8 cellular contexts compared by ENCODE assay signal in the genomic region with DNA sequence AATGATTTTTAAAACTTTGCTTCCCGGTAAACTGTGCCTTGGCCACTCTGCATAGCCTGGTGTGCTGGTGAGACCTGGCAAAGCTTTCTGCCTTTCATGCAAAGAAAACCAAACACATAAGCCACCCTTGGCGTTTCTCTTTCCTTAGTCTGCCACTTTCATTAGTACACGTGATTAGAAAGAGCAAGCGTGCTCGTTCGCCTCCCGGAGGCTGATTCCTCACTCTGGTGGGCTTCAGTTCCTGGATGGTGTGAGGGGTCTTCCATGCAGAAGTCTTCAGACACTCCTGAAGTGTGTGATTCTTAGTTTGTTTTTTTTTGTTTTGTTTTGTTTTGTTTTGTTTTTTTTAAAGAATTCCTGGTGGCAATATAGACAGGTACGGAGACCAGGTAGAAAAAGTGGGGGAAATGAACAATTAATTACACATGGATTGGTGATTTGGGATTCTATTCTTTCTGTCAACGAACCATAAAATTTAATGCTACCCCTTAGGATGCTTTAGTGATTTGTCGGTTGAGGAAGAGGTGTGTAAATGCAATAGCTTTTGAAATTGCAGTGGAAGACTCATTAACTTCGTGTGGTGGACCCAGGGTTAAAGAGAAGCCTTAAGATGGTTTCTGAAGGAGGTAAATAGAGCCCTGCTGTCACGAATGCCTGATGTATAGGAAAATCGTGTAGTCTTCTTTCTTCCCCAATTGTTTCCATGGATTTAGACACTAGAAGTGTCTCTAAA. TPM values are rescaled to one million over a fixed set of nuclear protein-coding genes. Genes with fewer than 3 reads are reported as not detected.
DNase-seq lines count a peak whose midpoint lies in the region; ATAC-seq and TF ChIP-seq lines count a peak whose summit lies in the region.

No MANE protein-coding gene starts in this region.

- H3K4me1 Mint-ChIP-seq in activated T-cell treated with anti-CD3 and anti-CD28 coated beads, Interleukin-2, amount 50 U/mL, for 72 hours (ENCODE audit: low read depth) = peaks cover 74% of the 10 kb centered on the region
- peaks cover 67% of the 10 kb centered on the region for H3K4me1 Mint-ChIP-seq in stimulated activated naive CD8-positive, alpha-beta T cell treated with anti-CD3 and anti-CD28 coated beads, Interleukin-15, amount 100 ng/mL, for 72 hours

- peak overlapping the region; percentile 87 to 98 for H3K4me3 Mint-ChIP-seq in activated T-cell treated with anti-CD3 and anti-CD28 coated beads, Interleukin-2, amount 50 U/mL, for 72 hours
- H3K4me3 Mint-ChIP-seq in stimulated activated naive CD8-positive, alpha-beta T cell treated with anti-CD3 and anti-CD28 coated beads, Interleukin-15, amount 100 ng/mL, for 72 hours = peak overlapping the region; percentile 84 to 89

- peak overlapping the region; percentile 91 for H3K27ac Mint-ChIP-seq in activated T-cell treated with anti-CD3 and anti-CD28 coated beads, Interleukin-2, amount 50 U/mL, for 72 hours
- peak overlapping the region; percentile 66 to 94 for H3K27ac Mint-ChIP-seq in stimulated activated naive CD8-positive, alpha-beta T cell treated with anti-CD3 and anti-CD28 coated beads, Interleukin-15, amount 100 ng/mL, for 72 hours

- peak overlapping the region; percentile 66 for H2AK9ac ChIP-seq in IMR-90 (replicated peaks; ENCODE audit: low read depth, low read length, poor library complexity)

- no CpG with 5 or more reads among the region's 13 CpGs for WGBS in IMR-90 (ENCODE audit: extremely low coverage in 2 of 2, insufficient read length in 1 of 2), 2 experiments

- in situ Hi-C loops in IMR-90 (cut with MboI; ENCODE audit: low sequenced_read_pairs) = no loop called here

- dilution Hi-C loops in IMR-90 (cut with HindIII; ENCODE audit: low sequenced_read_pairs, unreplicated experiment) = no loop called here

- H3K14ac ChIP-seq in IMR-90 (replicated peaks; ENCODE audit: low read depth, low read length) = peak overlapping the region; percentile 73

- peak; percentile 37 for DNase-seq in Daoy (ENCODE audit: low read depth)
- DNase-seq in IMR-90 = no peak
- DNase-seq in activated T-cell treated with anti-CD3 and anti-CD28 coated beads, Interleukin-2, amount 50 U/mL, for 72 hours = no peak
- DNase-seq in stimulated activated naive CD8-positive, alpha-beta T cell treated with anti-CD3 and anti-CD28 coated beads, Interleukin-15, amount 100 ng/mL, for 72 hours = no peak
- DNase-seq in HT-29 (ENCODE audit: low spot score) = no peak

- peaks cover 5 to 59% of the 10 kb centered on the region in 2 experiments; a peak in 3 of 4 replicates for H3K79me1 ChIP-seq in IMR-90 (ENCODE audit: low read depth in 1 of 2, low read length in 2 of 2)

- H3K9me3 ChIP-seq in IMR-90 (ENCODE audit: control insufficient read depth, insufficient read depth, low read length) = no peaks in the 10 kb centered on the region

- no peak overlapping the region for H2BK120ac ChIP-seq in IMR-90 (ENCODE audit: low read depth, low read length)

- H3K27me3 Mint-ChIP-seq in activated T-cell treated with anti-CD3 and anti-CD28 coated beads, Interleukin-2, amount 50 U/mL, for 72 hours (ENCODE audit: low read depth) = no peaks in the 10 kb centered on the region
- no peaks in the 10 kb centered on the region for H3K27me3 Mint-ChIP-seq in stimulated activated naive CD8-positive, alpha-beta T cell treated with anti-CD3 and anti-CD28 coated beads, Interleukin-15, amount 100 ng/mL, for 72 hours

- H3K4ac ChIP-seq in IMR-90 (ENCODE audit: low read depth, low read length) = peak overlapping the region; percentile 6

- peaks cover 2 to 7% of the 10 kb centered on the region in 2 donors for H3K36me3 Mint-ChIP-seq in activated T-cell treated with anti-CD3 and anti-CD28 coated beads, Interleukin-2, amount 50 U/mL, for 72 hours (ENCODE audit: insufficient read depth in 2 of 2)

- POLR2A ChIA-PET in IMR-90 (lab: Charles Lee; ENCODE audit: unreplicated experiment) = no interaction called here

- no peak overlapping the region for H3K18ac ChIP-seq in IMR-90 (ENCODE audit: low read depth, low read length)

- peak overlapping the region; percentile 19; the same call in 1 of the 2 replicates for H2AK5ac ChIP-seq in IMR-90 (ENCODE audit: low read depth, low read length)

- no peak overlapping the region for H2BK20ac ChIP-seq in IMR-90 (ENCODE audit: low read depth, low read length)

- H2AFZ ChIP-seq in IMR-90 (replicated peaks; ENCODE audit: low read length, poor library complexity) = no peak overlapping the region

- no peak for TF ChIP-seq RAD21 in IMR-90 (IDR thresholded peaks at IDR 0.05; ENCODE audit: low read length)

- peak overlapping the region; percentile 83; the same call in 1 of the 2 replicates for H3K56ac ChIP-seq in IMR-90 (ENCODE audit: extremely low read depth, insufficient read depth, low read length)

- peak overlapping the region; percentile 76 for H3K4me2 ChIP-seq in IMR-90 (ENCODE audit: low read depth, low read length)

- H2BK5ac ChIP-seq in IMR-90 (ENCODE audit: low read depth, low read length, poor library complexity, severe bottlenecking) = no peak overlapping the region

- peak overlapping the region; percentile 89; the same call in 1 of the 2 replicates for H3K9ac ChIP-seq in IMR-90 (ENCODE audit: low read depth, low read length)

- peaks cover 63% of the 10 kb centered on the region for H4K20me1 ChIP-seq in IMR-90 (ENCODE audit: insufficient read depth, low read length)

- peak overlapping the region; percentile 93 for H3K23ac ChIP-seq in IMR-90 (ENCODE audit: low read depth, low read length)

- TF ChIP-seq CTCF in IMR-90 (conservative IDR thresholded peaks at IDR 0.05; ENCODE audit: low read depth, low read length) = no peak

- H2BK15ac ChIP-seq in IMR-90 (ENCODE audit: low read depth, low read length) = no peak overlapping the region; the same call in 2 of the 3 replicates

- CTCF ChIA-PET in IMR-90 (lab: Yijun Ruan, JAX) = no interaction called here

- no peaks in the 10 kb centered on the region for H3K27me3 ChIP-seq in IMR-90 (ENCODE audit: control insufficient read depth, insufficient read depth, low read length)

- H3K9me1 ChIP-seq in IMR-90 (ENCODE audit: insufficient read depth, low read length) = peaks cover 23% of the 10 kb centered on the region

- TF ChIP-seq POLR2A in IMR-90 (IDR thresholded peaks at IDR 0.05; ENCODE audit: low read depth, low read length) = no peak; the same call in 1 of the 2 replicates

- H3K27ac ChIP-seq in IMR-90 (ENCODE audit: insufficient read depth, low read length) = no peak overlapping the region

- H3K4me1 ChIP-seq in IMR-90 (ENCODE audit: control insufficient read depth, insufficient read depth, low read length) = peaks cover 23% of the 10 kb centered on the region

- H3K9me3 Mint-ChIP-seq in activated T-cell treated with anti-CD3 and anti-CD28 coated beads, Interleukin-2, amount 50 U/mL, for 72 hours = peaks cover 1 to 3% of the 10 kb centered on the region in 2 donors
- peaks cover 0 to 2% of the 10 kb centered on the region in 2 donors for H3K9me3 Mint-ChIP-seq in stimulated activated naive CD8-positive, alpha-beta T cell treated with anti-CD3 and anti-CD28 coated beads, Interleukin-15, amount 100 ng/mL, for 72 hours

- no peak overlapping the region for H4K91ac ChIP-seq in IMR-90 (ENCODE audit: insufficient read depth, low read depth, low read length)

- intact Hi-C loops in IMR-90 (cut with micrococcal nuclease) = loop anchor here (1.0 to 5.0 kb wide), 4 partner anchors 36 to 510 kb away; a partner anchor contains a TSS

- no peaks in the 10 kb centered on the region for H3K36me3 ChIP-seq in IMR-90 (ENCODE audit: control insufficient read depth, insufficient read depth, low read length)

- peak overlapping the region; percentile 81 for H3K4me3 ChIP-seq in IMR-90 (ENCODE audit: insufficient read depth, low read depth, low read length)
- peak overlapping the region; percentile 1 for H3K4me3 ChIP-seq in iPS-11a (ENCODE audit: low read depth, low read length)

- H4K5ac ChIP-seq in IMR-90 (ENCODE audit: low read depth, low read length) = no peak overlapping the region

- ATAC-seq in IMR-90 (ENCODE audit: low read depth) (no peak), HG03095 (IDR thresholded peaks at IDR 0.05; ENCODE audit: unreplicated experiment) (no peak), GM19463 (IDR thresholded peaks at IDR 0.05; ENCODE audit: unreplicated experiment) (no peak)
- ATAC-seq in activated T-cell treated with anti-CD3 and anti-CD28 coated beads, Interleukin-2, amount 50 U/mL, for 72 hours (replicated peaks in 1 of 2) = no peak
- ATAC-seq in stimulated activated naive CD8-positive, alpha-beta T cell treated with anti-CD3 and anti-CD28 coated beads, Interleukin-15, amount 100 ng/mL, for 72 hours = no peak

- H4K8ac ChIP-seq in IMR-90 (ENCODE audit: low read depth in 2 of 2, low read length in 2 of 2) = no peak overlapping the region

- TSS peak; percentile 12 for BruUV-seq in IMR-90 (replicated peaks; lab: Mats Ljungman, UMichigan)

TF ChIP-seq in IMR-90, 13 proteins besides CTCF, POLR2A, EP300 and RAD21 (continues in another document):
- TF ChIP-seq MXI1 (IDR thresholded peaks at IDR 0.05; ENCODE audit: borderline replicate concordance, low read depth, low read length) = no peak
- TF ChIP-seq SMC3 (IDR thresholded peaks at IDR 0.05; ENCODE audit: low read depth, low read length) = no peak
- no peak for TF ChIP-seq RCOR1 (IDR thresholded peaks at IDR 0.05; ENCODE audit: insufficient replicate concordance, low read length)
- TF ChIP-seq BHLHE40 (IDR thresholded peaks at IDR 0.05; ENCODE audit: low read depth, low read length) = peak; percentile 32; the same call in 1 of the 2 replicates
- TF ChIP-seq, protein P1, sequence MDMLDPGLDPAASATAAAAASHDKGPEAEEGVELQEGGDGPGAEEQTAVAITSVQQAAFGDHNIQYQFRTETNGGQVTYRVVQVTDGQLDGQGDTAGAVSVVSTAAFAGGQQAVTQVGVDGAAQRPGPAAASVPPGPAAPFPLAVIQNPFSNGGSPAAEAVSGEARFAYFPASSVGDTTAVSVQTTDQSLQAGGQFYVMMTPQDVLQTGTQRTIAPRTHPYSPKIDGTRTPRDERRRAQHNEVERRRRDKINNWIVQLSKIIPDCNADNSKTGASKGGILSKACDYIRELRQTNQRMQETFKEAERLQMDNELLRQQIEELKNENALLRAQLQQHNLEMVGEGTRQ (IDR thresholded peaks at IDR 0.05; ENCODE audit: low read depth, low read length) = peak; percentile 44; the same call in 1 of the 2 replicates

RNA-seq across cellular contexts. Expression of a gene that starts 2.1 kb away (rescaled TPM):
- total RNA-seq in Daoy (2014; rRNA removed; shearing (Covaris generic)) = 58.4 and 63.1 TPM in 2 replicates
- total RNA-seq in IMR-90 (2012; rRNA removed) = 50.4 and 58.6 TPM in 2 replicates
- polyA plus RNA-seq in IMR-90 (2012; rRNA removed) = 170 and 189 TPM in 2 replicates
- polyA plus RNA-seq in IMR-90 (2012; cell fraction: cytosol; rRNA removed) = 173 and 231 TPM in 2 replicates
- polyA plus RNA-seq in IMR-90 (2012; cell fraction: nucleus; rRNA removed; ENCODE audit: low replicate concordance) = 130 and 137 TPM in 2 replicates
- 10 to 100 TPM; 50.2 to 67.6 TPM for total RNA-seq in activated T-cell treated with anti-CD3 and anti-CD28 coated beads, Interleukin-2, amount 50 U/mL, for 72 hours
- 23.6 and 25.5 TPM in 2 replicates for total RNA-seq in HT-29 (2014; rRNA removed; shearing (Covaris generic))
